17 cellular contexts compared by ENCODE assay signal in the genomic region with DNA sequence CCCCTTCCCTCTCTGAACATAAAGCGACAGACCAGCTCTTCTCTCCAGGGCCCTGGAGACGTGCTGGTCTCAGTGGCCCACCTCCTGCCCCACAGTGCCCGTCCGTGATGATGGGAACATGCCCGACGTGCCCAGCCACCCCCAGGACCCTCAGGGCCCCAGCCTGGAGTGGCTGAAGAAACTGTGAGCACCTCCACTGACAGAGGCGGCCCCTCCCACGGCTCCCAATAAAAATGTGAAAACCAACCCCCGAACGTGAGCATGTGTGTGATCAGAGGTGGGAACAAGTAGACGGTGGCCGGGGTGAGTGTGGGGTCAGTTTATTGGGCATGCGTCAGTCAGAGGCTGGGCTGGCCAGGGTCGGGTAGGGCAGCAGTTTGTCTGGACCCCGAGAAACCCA. TPM values are rescaled to one million over a fixed set of nuclear protein-coding genes. Genes with fewer than 3 reads are reported as not detected.
DNase-seq lines count a peak whose midpoint lies in the region; ATAC-seq and TF ChIP-seq lines count a peak whose summit lies in the region.
"Had no signal": no experiment of that assay in that cellular context is flagged by ENCODE, and none has a peak within 500 bp of the region (broad histone marks: within the 10 kb centered on the region; RNA-seq: fewer than 3 reads in every experiment).

No MANE protein-coding gene starts in this region.

- no peaks in the 10 kb centered on the region for H3K27me3 ChIP-seq in osteoblast (ENCODE audit: insufficient read depth, low read length)

- H3K79me2 ChIP-seq in osteoblast (ENCODE audit: insufficient read depth, low read length) = peaks cover 32% of the 10 kb centered on the region

- peak; percentile 15 for DNase-seq in activated naive CD8-positive, alpha-beta T cell treated with anti-CD3 and anti-CD28 coated beads, Interleukin-2, amount 10 ng/mL, durations not matched to agents 7 days and 5 days
- DNase-seq in activated naive CD8-positive, alpha-beta T cell treated with anti-CD3 and anti-CD28 coated beads, Interleukin-2, amount 50 U/mL, for 24 hours = no peak
- peak; percentile 70 for DNase-seq in chondrocyte (ENCODE audit: low spot score)
- DNase-seq in osteoblast (ENCODE audit: insufficient read length, low spot score, missing footprints) = peak; percentile 21
- no peak for DNase-seq in activated CD4-positive, CD25-positive, alpha-beta regulatory T cell (lab: John Stamatoyannopoulos, UW)
- DNase-seq in HPDE6-E6E7 (ENCODE audit: extremely low spot score) = no peak
- DNase-seq: EL, NCI-H1417 treated with DMSO at 0.1 percent for 48 hours, NCI-H1930, NCI-H2171, NCI-H446, NCI-H69, SHP77 treated with DMSO at 0.1 percent for 48 hours had no signal

- peaks cover 2% of the 10 kb centered on the region for H4K20me1 ChIP-seq in osteoblast (ENCODE audit: insufficient read depth, low read length)

- TF ChIP-seq CTCF in HEK293 (tag by site-specific recombination; IDR thresholded peaks at IDR 0.05) (no peak), chondrocyte (IDR thresholded peaks at IDR 0.05) (no peak), osteoblast (IDR thresholded peaks at IDR 0.05; ENCODE audit: extremely low read depth, low read depth, low read length) (no peak)

- POLR2A ChIA-PET in activated naive CD8-positive, alpha-beta T cell treated with anti-CD3 and anti-CD28 coated beads, Interleukin-2, amount 10 ng/mL, durations not matched to agents 7 days and 5 days (lab: Charles Lee) = no interaction called here
- POLR2A ChIA-PET in HEK293 (lab: Yijun Ruan, JAX) = interaction anchor here (2.1 kb wide), 1 partner anchor 9 kb away, joined by 12 read pairs; the partner anchor contains the start of genes PRPF31 and TFPT

- peaks cover 2% of the 10 kb centered on the region; the same call in 1 of the 2 replicates for H3K4me1 ChIP-seq in HEK293 (ENCODE audit: control insufficient read depth, insufficient read depth, low read length)
- H3K4me1 ChIP-seq in osteoblast (ENCODE audit: insufficient read depth, low read length) = peaks cover 9% of the 10 kb centered on the region

- no peak overlapping the region for H3K27ac Mint-ChIP-seq in activated naive CD8-positive, alpha-beta T cell treated with anti-CD3 and anti-CD28 coated beads, Interleukin-2, amount 10 ng/mL, durations not matched to agents 7 days and 5 days
- H3K27ac Mint-ChIP-seq in activated naive CD8-positive, alpha-beta T cell treated with anti-CD3 and anti-CD28 coated beads, Interleukin-2, amount 50 U/mL, for 24 hours = no peak overlapping the region
- H3K27ac Mint-ChIP-seq in chondrocyte (ENCODE audit: unreplicated experiment) = no peak overlapping the region

- no peaks in the 10 kb centered on the region for H3K9me3 Mint-ChIP-seq in activated naive CD8-positive, alpha-beta T cell treated with anti-CD3 and anti-CD28 coated beads, Interleukin-2, amount 10 ng/mL, durations not matched to agents 7 days and 5 days
- H3K9me3 Mint-ChIP-seq in activated naive CD8-positive, alpha-beta T cell treated with anti-CD3 and anti-CD28 coated beads, Interleukin-2, amount 50 U/mL, for 24 hours = no peaks in the 10 kb centered on the region
- no peaks in the 10 kb centered on the region for H3K9me3 Mint-ChIP-seq in chondrocyte (ENCODE audit: low read depth)

- H2AFZ ChIP-seq in osteoblast (ENCODE audit: low read length) = no peak overlapping the region

- H3K36me3 Mint-ChIP-seq in activated naive CD8-positive, alpha-beta T cell treated with anti-CD3 and anti-CD28 coated beads, Interleukin-2, amount 10 ng/mL, durations not matched to agents 7 days and 5 days = peaks cover 21% of the 10 kb centered on the region
- peaks cover 33% of the 10 kb centered on the region for H3K36me3 Mint-ChIP-seq in activated naive CD8-positive, alpha-beta T cell treated with anti-CD3 and anti-CD28 coated beads, Interleukin-2, amount 50 U/mL, for 24 hours (ENCODE audit: low read depth)
- H3K36me3 Mint-ChIP-seq in chondrocyte (ENCODE audit: low read depth) = peaks cover 19% of the 10 kb centered on the region

- H3K27ac ChIP-seq in HEK293 (ENCODE audit: extremely low read depth, low read depth, low read length) = no peak overlapping the region
- no peak overlapping the region for H3K27ac ChIP-seq in osteoblast (ENCODE audit: low read depth, low read length)

- no peak for ATAC-seq in activated naive CD8-positive, alpha-beta T cell treated with anti-CD3 and anti-CD28 coated beads, Interleukin-2, amount 10 ng/mL, durations not matched to agents 7 days and 5 days (ENCODE audit: low read depth)
- no peak for ATAC-seq in activated naive CD8-positive, alpha-beta T cell treated with anti-CD3 and anti-CD28 coated beads, Interleukin-2, amount 50 U/mL, for 24 hours
- ATAC-seq in HG02885 (IDR thresholded peaks at IDR 0.05; ENCODE audit: poor library complexity, unreplicated experiment) = no peak

- no peaks in the 10 kb centered on the region for H3K27me3 Mint-ChIP-seq in activated naive CD8-positive, alpha-beta T cell treated with anti-CD3 and anti-CD28 coated beads, Interleukin-2, amount 10 ng/mL, durations not matched to agents 7 days and 5 days
- no peaks in the 10 kb centered on the region for H3K27me3 Mint-ChIP-seq in activated naive CD8-positive, alpha-beta T cell treated with anti-CD3 and anti-CD28 coated beads, Interleukin-2, amount 50 U/mL, for 24 hours
- H3K27me3 Mint-ChIP-seq in chondrocyte (ENCODE audit: low read depth) = no peaks in the 10 kb centered on the region

- H3K9me3 ChIP-seq in HEK293 (ENCODE audit: control insufficient read depth, insufficient read depth, low read depth, low read length) (no peaks in the 10 kb centered on the region), osteoblast (ENCODE audit: low read depth, low read length) (no peaks in the 10 kb centered on the region)

- H3K4me3 ChIP-seq in HEK293 (ENCODE audit: low read depth, low read length) = no peak overlapping the region
- H3K4me3 ChIP-seq in osteoblast (ENCODE audit: insufficient read depth, low read length) = no peak overlapping the region

- H3K36me3 ChIP-seq in HEK293 (ENCODE audit: control insufficient read depth in 2 of 2, insufficient read depth in 1 of 2, low read length in 2 of 2) = peaks cover 61 to 69% of the 10 kb centered on the region in 2 experiments
- H3K36me3 ChIP-seq in osteoblast (ENCODE audit: insufficient read depth, low read length) = peaks cover 44% of the 10 kb centered on the region

- no peak overlapping the region for H3K4me3 Mint-ChIP-seq in activated naive CD8-positive, alpha-beta T cell treated with anti-CD3 and anti-CD28 coated beads, Interleukin-2, amount 10 ng/mL, durations not matched to agents 7 days and 5 days
- H3K4me3 Mint-ChIP-seq in activated naive CD8-positive, alpha-beta T cell treated with anti-CD3 and anti-CD28 coated beads, Interleukin-2, amount 50 U/mL, for 24 hours = no peak overlapping the region
- no peak overlapping the region for H3K4me3 Mint-ChIP-seq in chondrocyte (ENCODE audit: unreplicated experiment)
- H3K4me3 Mint-ChIP-seq: CD14-positive monocyte had no signal

- H3K4me1 Mint-ChIP-seq in activated naive CD8-positive, alpha-beta T cell treated with anti-CD3 and anti-CD28 coated beads, Interleukin-2, amount 10 ng/mL, durations not matched to agents 7 days and 5 days = peaks cover 15% of the 10 kb centered on the region
- H3K4me1 Mint-ChIP-seq in activated naive CD8-positive, alpha-beta T cell treated with anti-CD3 and anti-CD28 coated beads, Interleukin-2, amount 50 U/mL, for 24 hours = peaks cover 17% of the 10 kb centered on the region
- peaks cover 11% of the 10 kb centered on the region for H3K4me1 Mint-ChIP-seq in chondrocyte (ENCODE audit: low read depth)

- no peak overlapping the region for H3K4me2 ChIP-seq in osteoblast (ENCODE audit: insufficient read depth, low read length)

- CTCF ChIA-PET in HEK293 (lab: Yijun Ruan, JAX) = no interaction called here

TF ChIP-seq in HEK293, 187 proteins besides CTCF, POLR2A, EP300 and RAD21:
- TF ChIP-seq ZFHX2 (tag by site-specific recombination; conservative IDR thresholded peaks at IDR 0.05) = peak; percentile 30; the same call in 1 of the 2 replicates
- TF ChIP-seq EGR2 (tag by site-specific recombination; IDR thresholded peaks at IDR 0.05; ENCODE audit: low read depth) = peak; percentile 71
- TF ChIP-seq ZNF776 (tag by site-specific recombination; IDR thresholded peaks at IDR 0.05; ENCODE audit: borderline replicate concordance) = no peak
TF ChIP-seq in HEK293: peak in this region for 2.

RNA-seq across cellular contexts. Expression of gene NDUFA3, which starts 4.1 kb away (rescaled TPM):
- 100 to 1,000 TPM; 134 to 135 TPM for total RNA-seq in activated naive CD8-positive, alpha-beta T cell treated with anti-CD3 and anti-CD28 coated beads, Interleukin-2, amount 10 ng/mL, durations not matched to agents 7 days and 5 days
- total RNA-seq in chondrocyte = 77.4 to 93.7 TPM (median 92.1 TPM) in 3 replicates
- 6.8 and 8.3 TPM in 2 replicates for total RNA-seq in osteoblast

RNA-seq across cellular contexts. Expression of gene OSCAR, which starts 6.1 kb away (rescaled TPM):
- 1 to 10 TPM in 1 of 2 experiments, under 1 TPM in 1; 0.96 to 1.5 TPM for total RNA-seq in activated naive CD8-positive, alpha-beta T cell treated with anti-CD3 and anti-CD28 coated beads, Interleukin-2, amount 10 ng/mL, durations not matched to agents 7 days and 5 days
- 0.21 to 0.48 TPM (median 0.37 TPM) in 3 replicates for total RNA-seq in chondrocyte
- total RNA-seq in osteoblast = 0.36 and 0.59 TPM in 2 replicates

RNA-seq across cellular contexts. Expression of gene TFPT, which starts 8.7 kb away (rescaled TPM):
- total RNA-seq in activated naive CD8-positive, alpha-beta T cell treated with anti-CD3 and anti-CD28 coated beads, Interleukin-2, amount 10 ng/mL, durations not matched to agents 7 days and 5 days = 10 to 100 TPM; 37.9 to 43.3 TPM
- total RNA-seq in chondrocyte (23.3 to 28.5 TPM (median 28.0 TPM) in 3 replicates), osteoblast (17.4 TPM in 2 replicates)

RNA-seq across cellular contexts. Expression of gene PRPF31, which starts 8.8 kb away (rescaled TPM):
- 10 to 100 TPM; 66.3 to 69.3 TPM for total RNA-seq in activated naive CD8-positive, alpha-beta T cell treated with anti-CD3 and anti-CD28 coated beads, Interleukin-2, amount 10 ng/mL, durations not matched to agents 7 days and 5 days
- 45.8 to 62.5 TPM (median 45.9 TPM) in 3 replicates for total RNA-seq in chondrocyte
- total RNA-seq in osteoblast = 42.1 and 46.7 TPM in 2 replicates

RNA-seq across cellular contexts. Expression of gene TARM1, which starts 25.6 kb away (rescaled TPM):
- total RNA-seq in activated naive CD8-positive, alpha-beta T cell treated with anti-CD3 and anti-CD28 coated beads, Interleukin-2, amount 10 ng/mL, durations not matched to agents 7 days and 5 days = not detected
- total RNA-seq in chondrocyte (not detected in 3 replicates), osteoblast (not detected in 2 replicates)
- total RNA-seq: H4 had no signal

Comparison
In these comparisons a context has a peak if more than half of its experiments do, and no peak if none do; other contexts are left out.
1. DNase-seq: peak in activated naive CD8-positive, alpha-beta T cell treated with anti-CD3 and anti-CD28 coated beads, Interleukin-2, amount 10 ng/mL, durations not matched to agents 7 days and 5 days (single experiment), chondrocyte (single experiment) and osteoblast (single experiment); none in activated naive CD8-positive, alpha-beta T cell treated with anti-CD3 and anti-CD28 coated beads, Interleukin-2, amount 50 U/mL, for 24 hours (single experiment), activated CD4-positive, CD25-positive, alpha-beta regulatory T cell (0 of 4) and HPDE6-E6E7 (single experiment).